6 cellular contexts compared by ENCODE assay signal in the genomic region with DNA sequence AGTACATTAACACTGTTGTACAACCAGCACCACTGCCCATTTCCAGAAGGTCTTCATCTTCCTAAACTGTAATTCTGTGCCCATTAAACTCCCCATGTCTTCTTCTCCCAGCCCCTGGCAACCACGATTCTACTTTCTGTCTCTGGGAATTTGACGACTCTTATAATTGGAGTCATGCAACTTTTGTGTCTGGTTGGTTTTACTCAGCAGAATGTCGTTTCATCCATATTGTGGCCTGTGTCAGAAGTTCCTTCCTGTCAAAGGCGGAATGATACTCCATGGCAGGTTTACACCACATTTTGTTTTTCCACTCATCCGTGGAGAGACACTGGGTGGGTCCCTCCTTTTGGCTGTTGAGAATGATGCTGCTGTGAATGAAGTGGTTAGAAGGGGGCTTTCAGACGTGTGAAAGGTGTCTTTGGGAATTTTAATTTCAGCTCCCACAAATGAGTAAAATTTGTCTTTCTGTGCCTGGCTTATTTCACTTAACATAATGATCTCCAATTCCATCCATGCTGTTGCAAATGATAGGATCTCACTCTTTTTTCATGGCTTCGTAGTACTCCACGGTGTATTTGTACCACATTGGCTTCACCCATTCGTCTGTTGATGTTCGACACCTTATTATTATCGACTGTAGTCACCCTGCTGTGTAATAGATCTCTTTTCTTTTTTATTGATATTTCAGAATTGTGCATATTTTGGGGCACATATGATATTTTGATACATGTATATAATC.
"Had no signal": no experiment of that assay in that cellular context is flagged by ENCODE, and none has a peak within 500 bp of the region (broad histone marks: within the 10 kb centered on the region; RNA-seq: fewer than 3 reads in every experiment).

No MANE protein-coding gene starts in this region.

- H3K9ac ChIP-seq: GM23248 had no signal

- DNase-seq: GM23248, GOT3, IMR-90 had no signal

- H3K36me3 ChIP-seq: HAP-1 had no signal

- H3K27ac ChIP-seq: GM23248 had no signal

- ATAC-seq: HCT116 had no signal

- H3K4me3 ChIP-seq: GM23248, HAP-1 had no signal

- FAIRE-seq: HTR-8/SVneo had no signal

- H2AFZ ChIP-seq: GM23248 had no signal

- H3K9me3 ChIP-seq: HAP-1 had no signal
